ENCODE assay signal across 16 cellular contexts in genomic region chr3:53051929-53052328, GRCh38.
"Had no signal": no experiment of that assay in that cellular context is flagged by ENCODE, and none has a peak within 500 bp of the region (broad histone marks: within the 10 kb centered on the region; RNA-seq: fewer than 3 reads in every experiment).

No MANE protein-coding gene starts in this region.

- H3K4me3 Mint-ChIP-seq: activated naive CD8-positive, alpha-beta T cell treated with anti-CD3 and anti-CD28 coated beads, Interleukin-2, amount 10 ng/mL, durations not matched to agents 7 days and 5 days; activated T-helper 1 cell treated with anti-CD3 and anti-CD28 coated beads, Interleukin-12 subunit alpha, Interleukin-12 subunit beta, Interleukin-2, Interleukin-4 antibody, amounts not matched to agents 30 ng/mL and 10 ng/mL and 1 ng/mL, durations not matched to agents 14 hours and 24 hours and 36 hours; naive B cell; stimulated activated naive B cell treated with anti-CD40 and anti-IgM and Interleukin-4, amounts not matched to agents 10 μg/mL and 1 μg/mL and 100 μg/mL, for 72 hours; T-helper 2 cell treated with Interferon-gamma antibody and Interleukin-4, amounts not matched to agents 5 μg/mL and 100 μg/mL, for 36 hours had no signal

- H3K9me3 Mint-ChIP-seq: activated naive CD8-positive, alpha-beta T cell treated with anti-CD3 and anti-CD28 coated beads, Interleukin-2, amount 10 ng/mL, durations not matched to agents 7 days and 5 days; activated T-helper 1 cell treated with anti-CD3 and anti-CD28 coated beads, Interleukin-12 subunit alpha, Interleukin-12 subunit beta, Interleukin-2, Interleukin-4 antibody, amounts not matched to agents 30 ng/mL and 10 ng/mL and 1 ng/mL, durations not matched to agents 14 hours and 24 hours and 36 hours; naive B cell; stimulated activated naive B cell treated with anti-CD40 and anti-IgM and Interleukin-4, amounts not matched to agents 10 μg/mL and 1 μg/mL and 100 μg/mL, for 72 hours; T-helper 2 cell treated with Interferon-gamma antibody and Interleukin-4, amounts not matched to agents 5 μg/mL and 100 μg/mL, for 36 hours had no signal

- H3K36me3 Mint-ChIP-seq: activated naive CD8-positive, alpha-beta T cell treated with anti-CD3 and anti-CD28 coated beads, Interleukin-2, amount 10 ng/mL, durations not matched to agents 7 days and 5 days; naive B cell; stimulated activated naive B cell treated with anti-CD40 and anti-IgM and Interleukin-4, amounts not matched to agents 10 μg/mL and 1 μg/mL and 100 μg/mL, for 72 hours had no signal

- DNase-seq: activated CD4-positive, alpha-beta T cell treated with anti-CD3 and anti-CD28 coated beads, Interleukin-2, amount 50 U/mL, for 1 hour; activated CD4-positive, CD25-positive, alpha-beta regulatory T cell; activated naive CD4-positive, alpha-beta T cell; activated naive CD8-positive, alpha-beta T cell treated with anti-CD3 and anti-CD28 coated beads, Interleukin-2, amount 10 ng/mL, durations not matched to agents 7 days and 5 days; brain microvascular endothelial cell; effector CD8-positive, alpha-beta T cell; gastrocnemius medialis; heart right ventricle; naive B cell; posterior cingulate gyrus; stimulated activated CD4-positive, alpha-beta T cell treated with anti-CD3 and anti-CD28 coated beads, Interleukin-2, amount 100 ng/mL, for 48 hours; stimulated activated naive B cell treated with anti-CD40 and anti-IgM and Interleukin-4, amounts not matched to agents 10 μg/mL and 1 μg/mL and 100 μg/mL, for 72 hours; substantia nigra; uterus had no signal

- H3K27ac Mint-ChIP-seq: activated naive CD8-positive, alpha-beta T cell treated with anti-CD3 and anti-CD28 coated beads, Interleukin-2, amount 10 ng/mL, durations not matched to agents 7 days and 5 days; activated T-helper 1 cell treated with anti-CD3 and anti-CD28 coated beads, Interleukin-12 subunit alpha, Interleukin-12 subunit beta, Interleukin-2, Interleukin-4 antibody, amounts not matched to agents 30 ng/mL and 10 ng/mL and 1 ng/mL, durations not matched to agents 14 hours and 24 hours and 36 hours; stimulated activated naive B cell treated with anti-CD40 and anti-IgM and Interleukin-4, amounts not matched to agents 10 μg/mL and 1 μg/mL and 100 μg/mL, for 72 hours; T-helper 2 cell treated with Interferon-gamma antibody and Interleukin-4, amounts not matched to agents 5 μg/mL and 100 μg/mL, for 36 hours had no signal

- H3K27me3 Mint-ChIP-seq: naive B cell; stimulated activated naive B cell treated with anti-CD40 and anti-IgM and Interleukin-4, amounts not matched to agents 10 μg/mL and 1 μg/mL and 100 μg/mL, for 72 hours had no signal

- ATAC-seq: gastrocnemius medialis; heart right ventricle; stimulated activated naive B cell treated with anti-CD40 and anti-IgM and Interleukin-4, amounts not matched to agents 10 μg/mL and 1 μg/mL and 100 μg/mL, for 72 hours had no signal
